Comparison of ENCODE assay signal across 18 cellular contexts in the genomic region with DNA sequence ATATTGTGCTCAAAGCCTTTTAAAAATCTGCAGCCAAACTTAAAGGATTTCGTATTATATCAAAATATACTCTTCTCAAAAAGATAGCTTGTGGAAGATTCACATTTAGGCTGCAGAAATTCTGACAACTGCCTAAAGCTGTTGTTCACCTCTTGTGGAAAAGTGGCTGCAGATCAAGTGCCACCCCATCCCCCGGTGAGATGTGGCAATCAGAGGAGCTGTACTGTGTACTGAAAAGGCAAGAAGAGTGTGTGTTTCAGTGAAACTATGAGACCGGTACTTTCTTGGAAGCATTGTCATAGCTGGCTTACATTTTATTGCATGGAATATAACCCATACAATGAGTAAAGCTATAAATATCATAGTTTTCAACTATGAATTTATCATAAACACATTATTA.
"Had no signal": no experiment of that assay in that cellular context is flagged by ENCODE, and none has a peak within 500 bp of the region (broad histone marks: within the 10 kb centered on the region; RNA-seq: fewer than 3 reads in every experiment).

No MANE protein-coding gene starts in this region.

- H3K36me3 ChIP-seq: neutrophil, ovary, prostate gland, right atrium auricular region, tibial nerve, uterus, WERI-Rb-1 had no signal

- H3K4me3 ChIP-seq: ovary, prostate gland, right atrium auricular region, tibial nerve, uterus had no signal

- H3K4me1 ChIP-seq: prostate gland, right atrium auricular region, tibial nerve, uterus had no signal

- ATAC-seq: activated T-cell treated with anti-CD3 and anti-CD28 coated beads, Interleukin-2, amount 50 U/mL, for 4 hours; left ventricle myocardium superior; T-cell had no signal

- H3K27ac ChIP-seq: neutrophil, ovary, prostate gland, right atrium auricular region, tibial nerve, uterus, WERI-Rb-1 had no signal

- DNase-seq: activated naive CD4-positive, alpha-beta T cell; activated T-cell treated with anti-CD3 and anti-CD28 coated beads, Interleukin-2, amount 50 U/mL, for 4 hours; cerebellar nuclear complex; cortex of kidney; foreskin melanocyte; glutamatergic neuron; hippocampal formation; left ventricle myocardium superior; ovary; stimulated activated CD4-positive, alpha-beta T cell treated with anti-CD3 and anti-CD28 coated beads, Interleukin-4, amount 100 ng/mL, for 24 hours; stimulated activated naive CD4-positive, alpha-beta T cell treated with Interleukin-2 at 50 U/mL for 16 hours; T-cell; uterus had no signal

- H3K27me3 ChIP-seq: neutrophil, ovary, right atrium auricular region, tibial nerve, uterus had no signal

- H3K9me3 ChIP-seq: neutrophil, ovary, prostate gland, right atrium auricular region, tibial nerve, uterus had no signal
